In the genomic region with DNA sequence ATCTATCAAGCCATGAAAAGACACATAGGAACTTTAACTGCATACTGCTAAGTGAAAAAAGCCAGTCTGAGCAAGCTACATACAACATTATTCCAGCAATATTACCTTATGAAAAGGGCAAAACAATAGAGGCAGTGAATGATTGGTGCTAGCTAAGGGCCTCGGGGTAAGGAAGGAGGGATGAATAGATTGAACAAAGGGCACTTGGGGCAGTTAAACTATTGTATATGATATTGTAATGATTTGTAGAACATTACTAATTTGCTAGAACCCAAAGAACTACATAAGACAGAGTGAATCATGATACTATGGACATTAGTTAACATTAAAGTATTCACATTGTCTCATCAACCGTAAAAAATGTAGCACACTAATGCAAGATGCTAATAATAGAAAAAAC, we compare ENCODE assay signal across 8 cellular contexts.
"Had no signal": no experiment of that assay in that cellular context is flagged by ENCODE, and none has a peak within 500 bp of the region (broad histone marks: within the 10 kb centered on the region; RNA-seq: fewer than 3 reads in every experiment).

No MANE protein-coding gene starts in this region.

- H3K9ac ChIP-seq: GM23248 had no signal

- H3K4me3 ChIP-seq: GM23248, HAP-1 had no signal

- H3K27ac ChIP-seq: GM23248, HL-60 had no signal

- ATAC-seq: HCT116, HepG2 had no signal

- DNase-seq: GM23248, GOT3, H7, HFFc6 had no signal

- H3K9me3 ChIP-seq: HAP-1 had no signal

- H3K4me1 ChIP-seq: HAP-1 had no signal

- H2AFZ ChIP-seq: GM23248 had no signal

- H3K36me3 ChIP-seq: HAP-1 had no signal
